ENCODE assay signal across 11 cellular contexts in genomic region chr13:99335603-99336002, GRCh38. TPM values are rescaled to one million over a fixed set of nuclear protein-coding genes. Genes with fewer than 3 reads are reported as not detected.
A peak's percentile ranks its signal among the peaks of the same experiment; 100 is the strongest.
DNase-seq lines count a peak whose midpoint lies in the region; ATAC-seq, FAIRE-seq and TF ChIP-seq lines count a peak whose summit lies in the region.
"Had no signal": no experiment of that assay in that cellular context is flagged by ENCODE, and none has a peak within 500 bp of the region (broad histone marks: within the 10 kb centered on the region; RNA-seq: fewer than 3 reads in every experiment).

No MANE protein-coding gene starts in this region.

- ATAC-seq in GM19438 (IDR thresholded peaks at IDR 0.05; ENCODE audit: low read depth, unreplicated experiment) (peak; percentile 63), HG03097 (IDR thresholded peaks at IDR 0.05; ENCODE audit: low FRiP score, unreplicated experiment) (peak; percentile 70), GM12878 (peak; percentile 80)
- ATAC-seq: activated CD8-positive, alpha-beta T cell treated with anti-CD3 and anti-CD28 coated beads for 36 hours had no signal

- TF ChIP-seq RAD21 in GM12878 (IDR thresholded peaks at IDR 0.05; ENCODE audit: insufficient read depth, low read depth, low read length): peak; percentile 46

- peaks cover 3% of the 10 kb centered on the region for H3K79me2 ChIP-seq in GM12878 (ENCODE audit: control insufficient read depth, insufficient read depth, low read length)

- H3K9me3 ChIP-seq in GM12878 (replicated peaks; ENCODE audit: control insufficient read depth, insufficient read depth, low read length): no peaks in the 10 kb centered on the region

- H3K4me3 ChIP-seq in GM12878 (no peak overlapping the region), coronary artery (no peak overlapping the region)

- H3K4me1 ChIP-seq in GM12878 (ENCODE audit: control insufficient read depth, insufficient read depth, low read length): peaks cover 22% of the 10 kb centered on the region

- no peaks in the 10 kb centered on the region; a peak in 1 of 4 replicates for H3K36me3 ChIP-seq in GM12878 (ENCODE audit: control insufficient read depth in 2 of 2, insufficient read depth in 2 of 2, low read length in 1 of 2)

- RAD21 ChIA-PET in GM12878 (lab: Charles Lee; ENCODE audit: unreplicated experiment): interaction anchor here (0.6 to 8.6 kb wide), 20 partner anchors 11 to 170 kb away, joined by 3 to 126 read pairs (median 6); partner anchors contain the start of gene GPR183

- SMC1A ChIA-PET in GM12878 (lab: Charles Lee; ENCODE audit: uncharacterized antibody, unreplicated experiment): interaction anchor here (1.3 to 8.6 kb wide), 19 partner anchors 8 to 100 kb away, joined by 3 to 118 read pairs (median 9); partner anchors contain the start of gene GPR183

- DNase-seq in GM10266 (ENCODE audit: extremely low spot score): no peak
- DNase-seq in GM12878 (ENCODE audit: low read depth, low spot score): peak; percentile 78
- DNase-seq in middle frontal gyrus (ENCODE audit: extremely low spot score, low spot score): no peak
- DNase-seq in coronary artery (ENCODE audit: low spot score): no peak
- no peak for DNase-seq in erythroblast (lab: John Stamatoyannopoulos, UW)
- DNase-seq in activated effector memory CD4-positive, alpha-beta T cell treated with Interleukin-2 at 50 U/mL for 16 hours: no peak
- DNase-seq: activated CD8-positive, alpha-beta T cell treated with anti-CD3 and anti-CD28 coated beads for 36 hours; kidney; SHP77 had no signal

- no peak overlapping the region for H2AFZ ChIP-seq in GM12878 (ENCODE audit: control insufficient read depth, low read depth, low read length)

- no TSS peak for BruUV-seq in GM12878 (replicated peaks; lab: Mats Ljungman, UMichigan)

- no peaks in the 10 kb centered on the region for H4K20me1 ChIP-seq in GM12878 (ENCODE audit: control insufficient read depth, insufficient read depth)

- in situ Hi-C loops in GM12878 (cut with MboI): no loop called here

- H3K27ac ChIP-seq in GM12878 (ENCODE audit: control insufficient read depth, insufficient read depth) (no peak overlapping the region), coronary artery (no peak overlapping the region)

- H3K27me3 ChIP-seq in GM12878 (replicated peaks in 1 of 2; ENCODE audit: control insufficient read depth in 2 of 2, insufficient read depth in 2 of 2, low read length in 1 of 2): no peaks in the 10 kb centered on the region

- WGBS in GM12878 (ENCODE audit: insufficient coverage, insufficient replicate concordance, low lambda C conversion rate, missing lambda C conversion rate): 18% methylated on average over 4 of the region's 4 CpGs

- CTCF ChIA-PET in GM12878 (lab: Yijun Ruan, JAX): interaction anchor here (0.7 to 3.4 kb wide), 22 partner anchors 8 to 100 kb away, joined by 3 to 28 read pairs (median 6); partner anchors contain the start of gene GPR183

- intact Hi-C loops in GM12878 (cut with micrococcal nuclease; ENCODE audit: unreplicated experiment): no loop called here

- H3K9ac ChIP-seq in GM12878 (ENCODE audit: control insufficient read depth, insufficient read depth, low read length): no peak overlapping the region

- H3K4me2 ChIP-seq in GM12878 (ENCODE audit: control insufficient read depth, insufficient read depth): peak overlapping the region; percentile 1; the same call in 1 of the 2 replicates

- POLR2A ChIA-PET in GM12878 (lab: Charles Lee): interaction anchor here (0.6 to 3.0 kb wide), 14 partner anchors 8 to 63 kb away, joined by 3 to 24 read pairs (median 4); partner anchors contain the start of gene GPR183

- TF ChIP-seq POLR2A in GM12878 (IDR thresholded peaks at IDR 0.05; ENCODE audit: low read depth, low read length) (no peak), erythroblast (IDR thresholded peaks at IDR 0.05; ENCODE audit: low read length) (no peak)

- peak; percentile 13 for TF ChIP-seq CTCF in GM10266 (IDR thresholded peaks at IDR 0.05; ENCODE audit: control insufficient read depth, insufficient read depth, low read depth, missing control alignments)
- TF ChIP-seq CTCF in GM12878 (IDR thresholded peaks at IDR 0.05 in 2 of 3, conservative IDR thresholded peaks at IDR 0.05 in 1 of 3; ENCODE audit: control insufficient read depth in 2 of 3, extremely low read depth in 1 of 3, insufficient read depth in 1 of 3, low read depth in 3 of 3, low read length in 3 of 3): peak in 2 of 3 experiments; percentile 11 to 17; a peak in 2 of 6 replicates
- no peak for TF ChIP-seq CTCF in coronary artery (IDR thresholded peaks at IDR 0.05)

- TF ChIP-seq EP300 in GM12878 (IDR thresholded peaks at IDR 0.05; ENCODE audit: borderline replicate concordance in 1 of 2, control insufficient read depth in 1 of 2, low read depth in 2 of 2, low read length in 2 of 2): no peak; a peak in 1 of 4 replicates

- peak; percentile 93 for FAIRE-seq in GM12878 (lab: Jason Lieb, UNC)
- FAIRE-seq: kidney had no signal

TF ChIP-seq in GM12878, 131 proteins besides CTCF, POLR2A, EP300 and RAD21 (continues in another document):
- 0 out of 4 replicates have a peak, but pooled peaks of 1 of the 2 experiments have one; percentile 25 for TF ChIP-seq CEBPB (IDR thresholded peaks at IDR 0.05; ENCODE audit: borderline replicate concordance in 1 of 2, low read depth in 2 of 2, low read length in 2 of 2)
- TF ChIP-seq HDGF (IDR thresholded peaks at IDR 0.05): 0 out of 2 replicates have a peak, but pooled peaks have one; percentile 65
- TF ChIP-seq BHLHE40 (IDR thresholded peaks at IDR 0.05; ENCODE audit: borderline replicate concordance in 1 of 2, low read depth in 2 of 2, low read length in 1 of 2): peak in 1 of 2 experiments; percentile 34; a peak in 1 of 4 replicates
- TF ChIP-seq POLR2AphosphoS5 (IDR thresholded peaks at IDR 0.05; ENCODE audit: low read length): peak; percentile 49; the same call in 1 of the 2 replicates
- TF ChIP-seq SIN3A (IDR thresholded peaks at IDR 0.05; ENCODE audit: low read depth, low read length): no peak
- peak; percentile 56; the same call in 1 of the 2 replicates for TF ChIP-seq MTA2 (IDR thresholded peaks at IDR 0.05; ENCODE audit: low read depth)
- peak; percentile 44; the same call in 1 of the 2 replicates for TF ChIP-seq PAX5 (IDR thresholded peaks at IDR 0.05; ENCODE audit: borderline replicate concordance, low read depth, low read length)
- TF ChIP-seq, protein P1, sequence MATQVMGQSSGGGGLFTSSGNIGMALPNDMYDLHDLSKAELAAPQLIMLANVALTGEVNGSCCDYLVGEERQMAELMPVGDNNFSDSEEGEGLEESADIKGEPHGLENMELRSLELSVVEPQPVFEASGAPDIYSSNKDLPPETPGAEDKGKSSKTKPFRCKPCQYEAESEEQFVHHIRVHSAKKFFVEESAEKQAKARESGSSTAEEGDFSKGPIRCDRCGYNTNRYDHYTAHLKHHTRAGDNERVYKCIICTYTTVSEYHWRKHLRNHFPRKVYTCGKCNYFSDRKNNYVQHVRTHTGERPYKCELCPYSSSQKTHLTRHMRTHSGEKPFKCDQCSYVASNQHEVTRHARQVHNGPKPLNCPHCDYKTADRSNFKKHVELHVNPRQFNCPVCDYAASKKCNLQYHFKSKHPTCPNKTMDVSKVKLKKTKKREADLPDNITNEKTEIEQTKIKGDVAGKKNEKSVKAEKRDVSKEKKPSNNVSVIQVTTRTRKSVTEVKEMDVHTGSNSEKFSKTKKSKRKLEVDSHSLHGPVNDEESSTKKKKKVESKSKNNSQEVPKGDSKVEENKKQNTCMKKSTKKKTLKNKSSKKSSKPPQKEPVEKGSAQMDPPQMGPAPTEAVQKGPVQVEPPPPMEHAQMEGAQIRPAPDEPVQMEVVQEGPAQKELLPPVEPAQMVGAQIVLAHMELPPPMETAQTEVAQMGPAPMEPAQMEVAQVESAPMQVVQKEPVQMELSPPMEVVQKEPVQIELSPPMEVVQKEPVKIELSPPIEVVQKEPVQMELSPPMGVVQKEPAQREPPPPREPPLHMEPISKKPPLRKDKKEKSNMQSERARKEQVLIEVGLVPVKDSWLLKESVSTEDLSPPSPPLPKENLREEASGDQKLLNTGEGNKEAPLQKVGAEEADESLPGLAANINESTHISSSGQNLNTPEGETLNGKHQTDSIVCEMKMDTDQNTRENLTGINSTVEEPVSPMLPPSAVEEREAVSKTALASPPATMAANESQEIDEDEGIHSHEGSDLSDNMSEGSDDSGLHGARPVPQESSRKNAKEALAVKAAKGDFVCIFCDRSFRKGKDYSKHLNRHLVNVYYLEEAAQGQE (IDR thresholded peaks at IDR 0.05; ENCODE audit: low read depth, low read length): no peak
- no peak for TF ChIP-seq CBFB (IDR thresholded peaks at IDR 0.05; ENCODE audit: low read depth)
- peak; percentile 23; the same call in 1 of the 2 replicates for TF ChIP-seq SMC3 (IDR thresholded peaks at IDR 0.05; ENCODE audit: borderline replicate concordance, low read length)

RNA-seq across cellular contexts. Expression of gene GPR183, which starts 28.4 kb away (rescaled TPM):
- 568 and 600 TPM in 2 replicates for total RNA-seq in GM12878 (2013; cell fraction: nucleolus; rRNA removed)
- total RNA-seq in GM12878 (2014; rRNA removed) (200 and 238 TPM in 2 replicates), GM12878 (2014; rRNA removed; fragmentation: Illumina TruSeq; extraction: Trizol) (224 and 226 TPM in 2 replicates), GM12878 (2021) (138 TPM in 2 replicates)
- polyA plus RNA-seq in GM12878 (2011; ENCODE audit: low read depth): 73.1 TPM
- polyA plus RNA-seq in GM12878 (2011; rRNA removed) (275 and 360 TPM in 2 replicates), GM12878 (2014; fragmentation: Illumina TruSeq; extraction: Trizol) (283 and 347 TPM in 2 replicates), GM12878 (2014; fragmentation: Nextera tagmentation; extraction: Ambion mirVana) (100 to 1,000 TPM; 333 to 669 TPM), GM12878 (2014; rRNA removed) (112 and 134 TPM in 2 replicates), GM12878 (2016; fragmentation: Nextera tagmentation; extraction: Ambion mirVana) (100 to 1,000 TPM; 209 to 225 TPM)
- polyA plus RNA-seq in GM12878 (2011; cell fraction: cytosol; rRNA removed): 142 and 158 TPM in 2 replicates
- polyA plus RNA-seq in GM12878 (2011; cell fraction: nucleus; rRNA removed): 78.0 and 100 TPM in 2 replicates
- 60.7 and 150 TPM in 2 replicates for polyA plus RNA-seq in GM12878 (2012)
- polyA minus RNA-seq in GM12878 (2011; rRNA and poly(A)+ RNA removed): 163 and 244 TPM in 2 replicates
- 51.7 and 55.7 TPM in 2 replicates for polyA minus RNA-seq in GM12878 (2011; cell fraction: cytosol; rRNA and poly(A)+ RNA removed)
- polyA minus RNA-seq in GM12878 (2011; cell fraction: nucleus; rRNA and poly(A)+ RNA removed): 52.0 and 53.2 TPM in 2 replicates
